ENCODE assay signal across 11 cellular contexts in genomic region chr19:33622505-33622808, GRCh38. TPM values are rescaled to one million over a fixed set of nuclear protein-coding genes. Genes with fewer than 3 reads are reported as not detected.
DNase-seq lines count a peak whose midpoint lies in the region; ATAC-seq and TF ChIP-seq lines count a peak whose summit lies in the region.
"Had no signal": no experiment of that assay in that cellular context is flagged by ENCODE, and none has a peak within 500 bp of the region (broad histone marks: within the 10 kb centered on the region; RNA-seq: fewer than 3 reads in every experiment).

No MANE protein-coding gene starts in this region.

- peak overlapping the region; percentile 71 for H3K4me3 Mint-ChIP-seq in nephron progenitor cell
- H3K4me3 Mint-ChIP-seq: CD4-positive, CD25-positive, alpha-beta regulatory T cell had no signal

- POLR2A ChIA-PET in A673 (lab: Charles Lee; ENCODE audit: low non-redundant PET) (no interaction called here), GM10248 (lab: Yijun Ruan, JAX) (no interaction called here)

- ATAC-seq in HG03135 (IDR thresholded peaks at IDR 0.05; ENCODE audit: unreplicated experiment) = no peak

- TF ChIP-seq CTCF in A673 (conservative IDR thresholded peaks at IDR 0.05; ENCODE audit: low read depth, low read length) = no peak
- no peak for TF ChIP-seq CTCF in nephron progenitor cell (IDR thresholded peaks at IDR 0.05)
- TF ChIP-seq CTCF in GM10248 (IDR thresholded peaks at IDR 0.05; ENCODE audit: control extremely low read depth, extremely low read depth, low read depth, missing control alignments) = no peak

- BruUV-seq in A673 (replicated peaks; lab: Mats Ljungman, UMichigan) = no TSS peak

- H3K27me3 ChIP-seq in A673 (replicated peaks; ENCODE audit: insufficient read depth, low read depth, low read length, poor library complexity) = peaks cover 74% of the 10 kb centered on the region
- peaks cover 68% of the 10 kb centered on the region for H3K27me3 ChIP-seq in HUES64 (ENCODE audit: insufficient read depth, low read length)
- H3K27me3 ChIP-seq in esophagus (ENCODE audit: control insufficient read depth in 1 of 2, insufficient read depth in 2 of 2, low read length in 2 of 2) = peaks cover 0 to 8% of the 10 kb centered on the region in 2 donors

- CTCF ChIA-PET in A673 (lab: Charles Lee) (no interaction called here), GM10248 (lab: Yijun Ruan, JAX) (no interaction called here)

- H3K27me3 Mint-ChIP-seq in nephron progenitor cell (ENCODE audit: low read depth, poor library complexity) = peaks cover 94% of the 10 kb centered on the region

- no peak for DNase-seq in A673 (ENCODE audit: low spot score)
- DNase-seq in nephron progenitor cell = no peak
- DNase-seq in COR-L47 (lab: John Stamatoyannopoulos, UW) = no peak
- DNase-seq in head of caudate nucleus = no peak
- no peak for DNase-seq in GM10248 (ENCODE audit: extremely low spot score)
- DNase-seq: CD4-positive, CD25-positive, alpha-beta regulatory T cell had no signal

- intact Hi-C loops in A673 (cut with micrococcal nuclease; ENCODE audit: unreplicated experiment) (no loop called here), head of caudate nucleus (cut with DNase I) (no loop called here)

- WGBS in HUES64 = under 1% methylated on average over 35 of the region's 35 CpGs
- WGBS in esophagus, 2 donors = 0 to 2% methylated on average over 26 to 35 of the region's 35 CpGs

- H3K36me3 ChIP-seq in A673 (ENCODE audit: insufficient read depth, low read length, poor library complexity, severe bottlenecking) = no peaks in the 10 kb centered on the region
- H3K36me3 ChIP-seq in HUES64 (ENCODE audit: insufficient read depth, low read length) = no peaks in the 10 kb centered on the region
- H3K36me3 ChIP-seq in esophagus (ENCODE audit: control insufficient read depth in 2 of 2, insufficient read depth in 2 of 2, low read length in 1 of 2) = no peaks in the 10 kb centered on the region

- no peaks in the 10 kb centered on the region for H3K9me3 Mint-ChIP-seq in nephron progenitor cell

- no peaks in the 10 kb centered on the region for H3K9me3 ChIP-seq in A673 (ENCODE audit: low read depth, low read length, poor library complexity, severe bottlenecking)
- no peaks in the 10 kb centered on the region for H3K9me3 ChIP-seq in HUES64 (ENCODE audit: insufficient read depth, low read depth, low read length)
- H3K9me3 ChIP-seq in esophagus (ENCODE audit: control insufficient read depth in 2 of 2, insufficient read depth in 1 of 2, low read depth in 1 of 2, low read length in 1 of 2) = no peaks in the 10 kb centered on the region

- H3K36me3 Mint-ChIP-seq in nephron progenitor cell (ENCODE audit: low read depth) = no peaks in the 10 kb centered on the region
- H3K36me3 Mint-ChIP-seq: CD4-positive, CD25-positive, alpha-beta regulatory T cell had no signal

- H3K27ac ChIP-seq in A673 (ENCODE audit: low read depth, low read length, poor library complexity, severe bottlenecking) = no peak overlapping the region
- no peak overlapping the region for H3K27ac ChIP-seq in HUES64 (ENCODE audit: low read depth, low read length)
- no peak overlapping the region for H3K27ac ChIP-seq in esophagus (ENCODE audit: low read depth in 2 of 2, low read length in 1 of 2)

- peaks cover 18% of the 10 kb centered on the region for H3K4me1 Mint-ChIP-seq in nephron progenitor cell

- peak overlapping the region; percentile 37; the same call in 1 of the 2 replicates for H3K9ac ChIP-seq in HUES64 (ENCODE audit: low read depth, low read length)

- H3K4me1 ChIP-seq in A673 (ENCODE audit: insufficient read depth, low read length, poor library complexity, severe bottlenecking) (peaks cover 12% of the 10 kb centered on the region), HUES64 (ENCODE audit: insufficient read depth, low read length) (peaks cover 7% of the 10 kb centered on the region), esophagus (ENCODE audit: control insufficient read depth in 2 of 2, insufficient read depth in 2 of 2, low read length in 1 of 2) (peaks cover 5 to 9% of the 10 kb centered on the region in 2 donors)

- no peak overlapping the region for H3K27ac Mint-ChIP-seq in nephron progenitor cell
- H3K27ac Mint-ChIP-seq: CD4-positive, CD25-positive, alpha-beta regulatory T cell had no signal

- peak overlapping the region; percentile 38 for H3K4me3 ChIP-seq in A673 (ENCODE audit: low read depth, low read length, poor library complexity, severe bottlenecking)
- H3K4me3 ChIP-seq in HUES64 (ENCODE audit: low read length) = peak overlapping the region; percentile 59
- H3K4me3 ChIP-seq in esophagus (ENCODE audit: low read depth in 1 of 2, low read length in 2 of 2) = peak overlapping the region; percentile 34 to 42

RNA-seq across cellular contexts. Expression of gene CHST8, which starts 0.7 kb away (rescaled TPM):
- 1.5 and 2.3 TPM in 2 replicates for total RNA-seq in A673 (2021)
- 5.7 TPM for polyA plus RNA-seq in HUES64 (2013, experiment 1 of 2)
- 7.7 TPM for polyA plus RNA-seq in HUES64 (2013, experiment 2 of 2)
- polyA plus RNA-seq in esophagus = under 1 TPM; 0.04 to 0.18 TPM
- total RNA-seq: endothelial cell of umbilical vein, myocyte had no signal
- polyA plus RNA-seq: CD4-positive, CD25-positive, alpha-beta regulatory T cell; endothelial cell of umbilical vein had no signal
